12 cellular contexts compared by ENCODE assay signal in the genomic region with DNA sequence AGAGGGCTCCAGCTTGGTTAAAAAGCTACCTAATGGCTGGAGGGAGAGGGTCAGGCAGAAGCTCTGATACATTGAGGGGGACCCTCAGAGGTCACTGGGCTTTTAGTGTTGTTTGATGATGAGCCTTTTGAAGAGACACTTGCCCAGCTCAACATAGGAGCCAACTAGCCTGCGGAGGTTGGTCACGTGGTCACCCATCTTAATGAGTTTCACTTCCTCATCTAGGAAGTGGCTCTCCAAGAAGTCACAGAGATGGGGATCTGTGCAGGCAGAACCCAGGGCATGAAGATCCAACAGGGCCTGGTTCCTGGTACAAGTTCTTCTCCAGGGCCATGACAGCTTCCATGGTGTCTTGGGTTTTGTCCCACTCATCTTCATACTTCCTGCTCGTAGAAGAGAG. TPM values are rescaled to one million over a fixed set of nuclear protein-coding genes. Genes with fewer than 3 reads are reported as not detected.
DNase-seq lines count a peak whose midpoint lies in the region; ATAC-seq and TF ChIP-seq lines count a peak whose summit lies in the region.
"Had no signal": no experiment of that assay in that cellular context is flagged by ENCODE, and none has a peak within 500 bp of the region (broad histone marks: within the 10 kb centered on the region; RNA-seq: fewer than 3 reads in every experiment).

No MANE protein-coding gene starts in this region.

- peak; percentile 54 for DNase-seq in GM12865 (ENCODE audit: low read depth)
- peak; percentile 11 for DNase-seq in SKM-1 (lab: John Stamatoyannopoulos, UW; ENCODE audit: unreplicated experiment)
- DNase-seq in stimulated activated naive CD8-positive, alpha-beta T cell treated with anti-CD3 and anti-CD28 coated beads, Interleukin-15, amount 100 ng/mL, for 72 hours = no peak
- DNase-seq in activated T-cell treated with anti-CD3 and anti-CD28 coated beads, Interleukin-2, amount 50 U/mL, for 72 hours = no peak
- no peak for DNase-seq in islet precursor cell
- no peak for DNase-seq in RKO (ENCODE audit: low spot score)
- DNase-seq: brain microvascular endothelial cell, foreskin keratinocyte, KG1 had no signal

- no peak overlapping the region for H3K27ac Mint-ChIP-seq in stimulated activated naive CD8-positive, alpha-beta T cell treated with anti-CD3 and anti-CD28 coated beads, Interleukin-15, amount 100 ng/mL, for 72 hours
- no peak overlapping the region for H3K27ac Mint-ChIP-seq in activated T-cell treated with anti-CD3 and anti-CD28 coated beads, Interleukin-2, amount 50 U/mL, for 72 hours
- H3K27ac Mint-ChIP-seq: mesothelial cell of epicardium had no signal

- no peak for TF ChIP-seq CTCF in GM12865 (IDR thresholded peaks at IDR 0.05; ENCODE audit: insufficient read depth, low read depth, low read length, missing control alignments)

- H3K4me3 ChIP-seq in GM12865 (ENCODE audit: low read depth, low read length) = no peak overlapping the region

- no peaks in the 10 kb centered on the region for H3K27me3 Mint-ChIP-seq in stimulated activated naive CD8-positive, alpha-beta T cell treated with anti-CD3 and anti-CD28 coated beads, Interleukin-15, amount 100 ng/mL, for 72 hours
- no peaks in the 10 kb centered on the region for H3K27me3 Mint-ChIP-seq in activated T-cell treated with anti-CD3 and anti-CD28 coated beads, Interleukin-2, amount 50 U/mL, for 72 hours (ENCODE audit: low read depth)

- no peaks in the 10 kb centered on the region for H3K4me1 Mint-ChIP-seq in stimulated activated naive CD8-positive, alpha-beta T cell treated with anti-CD3 and anti-CD28 coated beads, Interleukin-15, amount 100 ng/mL, for 72 hours
- H3K4me1 Mint-ChIP-seq in activated T-cell treated with anti-CD3 and anti-CD28 coated beads, Interleukin-2, amount 50 U/mL, for 72 hours (ENCODE audit: low read depth) = peaks cover under 1% of the 10 kb centered on the region

- ATAC-seq in GM21367 (IDR thresholded peaks at IDR 0.05; ENCODE audit: unreplicated experiment) (peak; percentile 89), HG03108 (IDR thresholded peaks at IDR 0.05; ENCODE audit: unreplicated experiment) (peak; percentile 78)
- ATAC-seq in stimulated activated naive CD8-positive, alpha-beta T cell treated with anti-CD3 and anti-CD28 coated beads, Interleukin-15, amount 100 ng/mL, for 72 hours = no peak
- ATAC-seq in activated T-cell treated with anti-CD3 and anti-CD28 coated beads, Interleukin-2, amount 50 U/mL, for 72 hours (replicated peaks in 1 of 2) = no peak
- ATAC-seq: foreskin keratinocyte had no signal

- H3K36me3 Mint-ChIP-seq in activated T-cell treated with anti-CD3 and anti-CD28 coated beads, Interleukin-2, amount 50 U/mL, for 72 hours (ENCODE audit: insufficient read depth in 2 of 2) = peaks cover 8 to 55% of the 10 kb centered on the region in 2 donors

- no peak overlapping the region for H3K4me3 Mint-ChIP-seq in stimulated activated naive CD8-positive, alpha-beta T cell treated with anti-CD3 and anti-CD28 coated beads, Interleukin-15, amount 100 ng/mL, for 72 hours
- H3K4me3 Mint-ChIP-seq in activated T-cell treated with anti-CD3 and anti-CD28 coated beads, Interleukin-2, amount 50 U/mL, for 72 hours = no peak overlapping the region
- H3K4me3 Mint-ChIP-seq: mesothelial cell of epicardium had no signal

- no peaks in the 10 kb centered on the region for H3K9me3 Mint-ChIP-seq in stimulated activated naive CD8-positive, alpha-beta T cell treated with anti-CD3 and anti-CD28 coated beads, Interleukin-15, amount 100 ng/mL, for 72 hours
- no peaks in the 10 kb centered on the region for H3K9me3 Mint-ChIP-seq in activated T-cell treated with anti-CD3 and anti-CD28 coated beads, Interleukin-2, amount 50 U/mL, for 72 hours
- H3K9me3 Mint-ChIP-seq: mesothelial cell of epicardium had no signal

RNA-seq across cellular contexts. Expression of gene IPO5, which starts 33.4 kb away (rescaled TPM):
- 100 to 1,000 TPM; 154 to 169 TPM for total RNA-seq in activated T-cell treated with anti-CD3 and anti-CD28 coated beads, Interleukin-2, amount 50 U/mL, for 72 hours

Comparison
In these comparisons a context has a peak if more than half of its experiments do, and no peak if none do; other contexts are left out.
1. DNase-seq: peak in GM12865 (single experiment) and SKM-1 (single experiment); none in stimulated activated naive CD8-positive, alpha-beta T cell treated with anti-CD3 and anti-CD28 coated beads, Interleukin-15, amount 100 ng/mL, for 72 hours (0 of 2), activated T-cell treated with anti-CD3 and anti-CD28 coated beads, Interleukin-2, amount 50 U/mL, for 72 hours (0 of 2), islet precursor cell (single experiment) and RKO (single experiment).
2. ATAC-seq: peak in GM21367 (single experiment) and HG03108 (single experiment); none in stimulated activated naive CD8-positive, alpha-beta T cell treated with anti-CD3 and anti-CD28 coated beads, Interleukin-15, amount 100 ng/mL, for 72 hours (single experiment) and activated T-cell treated with anti-CD3 and anti-CD28 coated beads, Interleukin-2, amount 50 U/mL, for 72 hours (0 of 2).